Comparison of ENCODE assay signal across 28 cellular contexts in the genomic region with DNA sequence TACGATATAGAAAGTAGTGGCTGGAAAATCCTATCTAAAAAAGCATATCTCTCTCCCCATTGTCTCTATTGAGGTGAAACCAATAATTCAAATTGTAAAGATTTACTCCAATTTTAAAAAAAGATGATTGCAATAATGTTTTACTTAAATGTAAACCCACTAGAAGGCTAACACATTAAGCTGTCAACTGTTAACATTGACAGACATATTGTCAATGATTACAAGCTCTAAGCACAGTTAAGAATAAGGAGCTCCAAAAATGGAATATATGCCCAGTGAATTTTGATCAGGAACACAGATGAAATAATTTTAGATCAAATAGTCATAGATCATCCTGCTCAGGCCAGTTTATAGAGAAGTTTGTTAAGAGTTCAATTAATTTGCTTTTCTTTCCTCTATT.
"Had no signal": no experiment of that assay in that cellular context is flagged by ENCODE, and none has a peak within 500 bp of the region (broad histone marks: within the 10 kb centered on the region; RNA-seq: fewer than 3 reads in every experiment).

No MANE protein-coding gene starts in this region.

- H3K27me3 ChIP-seq: colonic mucosa, dorsolateral prefrontal cortex, esophagus muscularis mucosa, esophagus squamous epithelium, foreskin keratinocyte, gastrocnemius medialis, gastroesophageal sphincter, heart left ventricle, heart right ventricle had no signal

- ATAC-seq: effector memory CD8-positive, alpha-beta T cell; esophagus mucosa; foreskin keratinocyte; gastrocnemius medialis; gastroesophageal sphincter; heart left ventricle; heart right ventricle had no signal

- H3K27ac ChIP-seq: colonic mucosa, coronary artery, dorsolateral prefrontal cortex, epithelial cell of prostate, esophagus muscularis mucosa, esophagus squamous epithelium, foreskin keratinocyte, gastrocnemius medialis, gastroesophageal sphincter, heart left ventricle, heart right ventricle had no signal

- H3K9me3 ChIP-seq: colonic mucosa, esophagus muscularis mucosa, gastrocnemius medialis, gastroesophageal sphincter had no signal

- H3K4me3 ChIP-seq: colonic mucosa, coronary artery, dorsolateral prefrontal cortex, esophagus muscularis mucosa, esophagus squamous epithelium, gastrocnemius medialis, gastroesophageal sphincter, heart left ventricle, heart right ventricle had no signal

- H3K36me3 ChIP-seq: colonic mucosa, esophagus muscularis mucosa, esophagus squamous epithelium, gastrocnemius medialis, gastroesophageal sphincter, heart left ventricle, heart right ventricle had no signal

- DNase-seq: colonic mucosa; cortex of kidney; dermis blood vessel endothelial cell; dorsolateral prefrontal cortex; effector CD4-positive, alpha-beta T cell; effector CD8-positive, alpha-beta T cell; effector memory CD4-positive, alpha-beta T cell; effector memory CD8-positive, alpha-beta T cell; endodermal cell; erythroblast; esophagus squamous epithelium; foreskin fibroblast; foreskin keratinocyte; foreskin melanocyte; gastrocnemius medialis; glutamatergic neuron; head of caudate nucleus; heart left ventricle; heart right ventricle had no signal

- FAIRE-seq: colon, endometrium, endothelial cell of umbilical vein, frontal cortex had no signal
